Comparison of ENCODE assay signal across 25 cellular contexts in the genomic region with DNA sequence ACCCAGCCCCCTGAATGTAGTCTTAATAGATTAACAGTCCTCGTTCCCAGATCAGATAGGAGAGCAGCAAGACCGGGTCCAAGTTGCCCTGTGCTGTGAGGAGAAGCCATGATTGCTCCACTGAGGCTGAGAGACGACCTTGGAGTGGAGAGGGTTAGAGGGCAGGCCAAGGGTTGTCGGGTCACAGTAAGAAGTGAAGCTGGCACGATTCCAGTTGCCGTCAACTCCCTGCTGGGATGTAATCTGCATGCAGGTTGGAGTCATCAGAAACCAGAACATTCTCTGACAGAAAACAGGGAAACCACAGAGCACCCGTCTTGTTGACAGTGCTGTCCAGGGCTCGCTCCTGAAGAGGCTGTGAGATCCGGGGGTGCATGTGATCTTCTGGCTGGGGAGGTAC. TPM values are rescaled to one million over a fixed set of nuclear protein-coding genes. Genes with fewer than 3 reads are reported as not detected.
DNase-seq lines count a peak whose midpoint lies in the region; ATAC-seq and TF ChIP-seq lines count a peak whose summit lies in the region.
"Had no signal": no experiment of that assay in that cellular context is flagged by ENCODE, and none has a peak within 500 bp of the region (broad histone marks: within the 10 kb centered on the region; RNA-seq: fewer than 3 reads in every experiment).

No MANE protein-coding gene starts in this region.

- H4K5ac ChIP-seq in H9 (ENCODE audit: insufficient read length, low read depth, low read length): no peak overlapping the region

- no peak overlapping the region for H3K56ac ChIP-seq in H9 (ENCODE audit: insufficient read length, low read depth, low read length)

- H3K4me3 Mint-ChIP-seq in neural progenitor cell: no peak overlapping the region
- no peak overlapping the region for H3K4me3 Mint-ChIP-seq in H9
- H3K4me3 Mint-ChIP-seq: GM23338, IgD-negative memory B cell had no signal

- H3K27me3 Mint-ChIP-seq in neural progenitor cell (ENCODE audit: insufficient read depth, low read depth): no peaks in the 10 kb centered on the region
- peaks cover 8% of the 10 kb centered on the region for H3K27me3 Mint-ChIP-seq in H9 (ENCODE audit: low read depth)

- no peak overlapping the region for H3K18ac ChIP-seq in H9 (ENCODE audit: insufficient read length, low read depth, low read length)

- H3K4me1 Mint-ChIP-seq in neural progenitor cell: peaks cover 19% of the 10 kb centered on the region
- H3K4me1 Mint-ChIP-seq in H9: peaks cover 19 to 32% of the 10 kb centered on the region in 2 experiments
- H3K4me1 Mint-ChIP-seq: IgD-negative memory B cell had no signal

- H3K36me3 Mint-ChIP-seq in neural progenitor cell (no peaks in the 10 kb centered on the region), H9 (ENCODE audit: insufficient read depth in 1 of 3, low read depth in 3 of 3) (no peaks in the 10 kb centered on the region)
- H3K36me3 Mint-ChIP-seq: CD4-positive, CD25-positive, alpha-beta regulatory T cell; IgD-negative memory B cell had no signal

- no peak overlapping the region for H4K8ac ChIP-seq in H9 (replicated peaks; ENCODE audit: insufficient read length, low read depth, low read length)

- no peak overlapping the region for H3K4ac ChIP-seq in H9 (ENCODE audit: low read depth, low read length)

- H3K4me1 ChIP-seq in hepatocyte (ENCODE audit: insufficient read depth) (peaks cover 4% of the 10 kb centered on the region), neural progenitor cell (peaks cover 4% of the 10 kb centered on the region), H9 (ENCODE audit: insufficient read depth, low read length) (peaks cover 2% of the 10 kb centered on the region; the same call in 1 of the 2 replicates)

- TF ChIP-seq CTCF in hepatocyte (IDR thresholded peaks at IDR 0.05; ENCODE audit: poor library complexity) (no peak), neural progenitor cell (IDR thresholded peaks at IDR 0.05) (no peak), H9 (conservative IDR thresholded peaks at IDR 0.05) (no peak)

- H3K9me3 Mint-ChIP-seq in neural progenitor cell (no peaks in the 10 kb centered on the region), H9 (no peaks in the 10 kb centered on the region)
- H3K9me3 Mint-ChIP-seq: CD4-positive, CD25-positive, alpha-beta regulatory T cell; GM23338; IgD-negative memory B cell had no signal

- H2AFZ ChIP-seq in hepatocyte (no peak overlapping the region), neural progenitor cell (replicated peaks) (no peak overlapping the region), H9 (ENCODE audit: low read length) (no peak overlapping the region)
- H2AFZ ChIP-seq: GM23338 had no signal

- H3K14ac ChIP-seq in H9 (ENCODE audit: insufficient read depth, low read length): no peak overlapping the region

- H4K20me1 ChIP-seq in hepatocyte (ENCODE audit: insufficient read depth, poor library complexity, severe bottlenecking): no peaks in the 10 kb centered on the region
- no peaks in the 10 kb centered on the region for H4K20me1 ChIP-seq in neural progenitor cell (ENCODE audit: low read depth)
- H4K20me1 ChIP-seq in H9 (ENCODE audit: control insufficient read depth, insufficient read depth, insufficient read length): no peaks in the 10 kb centered on the region
- H4K20me1 ChIP-seq: BLaER1 had no signal

- H4K91ac ChIP-seq in H9 (ENCODE audit: insufficient read length, low read depth, low read length): no peak overlapping the region

- no peaks in the 10 kb centered on the region for H3K79me2 ChIP-seq in hepatocyte
- H3K79me2 ChIP-seq in neural progenitor cell (ENCODE audit: low read depth): no peaks in the 10 kb centered on the region
- no peaks in the 10 kb centered on the region for H3K79me2 ChIP-seq in H9 (ENCODE audit: insufficient read depth, low read length)

- no peaks in the 10 kb centered on the region for H3K36me3 ChIP-seq in hepatocyte (replicated peaks; ENCODE audit: insufficient read depth, low read depth)
- no peaks in the 10 kb centered on the region for H3K36me3 ChIP-seq in neural progenitor cell
- H3K36me3 ChIP-seq: BLaER1 had no signal

- H3K27ac Mint-ChIP-seq in neural progenitor cell: peak overlapping the region; percentile 54
- H3K27ac Mint-ChIP-seq in H9: no peak overlapping the region
- H3K27ac Mint-ChIP-seq: GM23338, IgD-negative memory B cell had no signal

- H2BK20ac ChIP-seq in H9 (ENCODE audit: low read depth, low read length, poor library complexity, severe bottlenecking): no peak overlapping the region

- peak overlapping the region; percentile 73 for H3K27ac ChIP-seq in hepatocyte
- no peak overlapping the region for H3K27ac ChIP-seq in neural progenitor cell
- H3K27ac ChIP-seq in H9 (ENCODE audit: insufficient read length, low read depth, low read length): no peak overlapping the region
- H3K27ac ChIP-seq: BLaER1, RWPE1 had no signal

- H3K9ac ChIP-seq in neural progenitor cell (no peak overlapping the region), H9 (ENCODE audit: extremely low read depth, insufficient read length, low read length) (no peak overlapping the region)
- H3K9ac ChIP-seq: BLaER1 had no signal

- H3K23ac ChIP-seq in H9 (ENCODE audit: insufficient read length, low read depth, low read length): no peak overlapping the region

- 61% methylated on average over 9 of the region's 9 CpGs for WGBS in hepatocyte (ENCODE audit: low lambda C conversion rate, missing lambda C conversion rate)
- no CpG with 5 or more reads among the region's 9 CpGs for WGBS in H9 (ENCODE audit: extremely low coverage, insufficient read length, low lambda C conversion rate)

- H3K4me3 ChIP-seq in hepatocyte (no peak overlapping the region), neural progenitor cell (no peak overlapping the region)
- H3K4me3 ChIP-seq: BLaER1, GM12878, GM23338 had no signal

- H2AK5ac ChIP-seq in H9 (ENCODE audit: insufficient read length, low read length): no peak overlapping the region

- H2BK15ac ChIP-seq in H9 (ENCODE audit: low read depth, low read length): no peak overlapping the region

- no peak overlapping the region for H2BK5ac ChIP-seq in H9 (ENCODE audit: insufficient read length, low read length)

- no peaks in the 10 kb centered on the region for H3K23me2 ChIP-seq in H9 (ENCODE audit: insufficient read length, low read depth, low read length, poor library complexity, severe bottlenecking)

- H3K9me2 ChIP-seq in hepatocyte (replicated peaks; ENCODE audit: insufficient read depth): no peaks in the 10 kb centered on the region

- H3K9me3 ChIP-seq in hepatocyte (ENCODE audit: low read depth) (no peaks in the 10 kb centered on the region), neural progenitor cell (ENCODE audit: low read depth) (no peaks in the 10 kb centered on the region), H9 (ENCODE audit: control insufficient read depth, low read depth, low read length) (no peaks in the 10 kb centered on the region)
- H3K9me3 ChIP-seq: BLaER1 had no signal

- ATAC-seq in GM19324 (IDR thresholded peaks at IDR 0.05; ENCODE audit: low FRiP score, unreplicated experiment): no peak

- H3K27me3 ChIP-seq in hepatocyte (no peaks in the 10 kb centered on the region), neural progenitor cell (no peaks in the 10 kb centered on the region), H9 (ENCODE audit: insufficient read depth, low read length) (no peaks in the 10 kb centered on the region)
- H3K27me3 ChIP-seq: BLaER1 had no signal

- no peak overlapping the region for H3T11ph ChIP-seq in H9 (ENCODE audit: low read length)

- H3K4me2 ChIP-seq in hepatocyte (no peak overlapping the region), neural progenitor cell (no peak overlapping the region), H9 (ENCODE audit: insufficient read depth, insufficient read length, low read length) (no peak overlapping the region)
- H3K4me2 ChIP-seq: BLaER1, GM23338 had no signal

- H3F3A ChIP-seq in neural progenitor cell (ENCODE audit: low read depth): peaks cover 9% of the 10 kb centered on the region

- no peak overlapping the region for H2BK12ac ChIP-seq in H9 (ENCODE audit: insufficient read length, low read depth, low read length)

- no peaks in the 10 kb centered on the region for H3K79me1 ChIP-seq in H9 (ENCODE audit: insufficient read depth, low read depth, low read length, poor library complexity, severe bottlenecking)

- DNase-seq in NCI-H69 (lab: John Stamatoyannopoulos, UW) (peak; percentile 33), amniotic epithelial cell (ENCODE audit: low read depth) (peak; percentile 86), hepatocyte (ENCODE audit: low spot score) (no peak), neural progenitor cell (ENCODE audit: low spot score) (no peak), H9 (no peak), NCI-H128 (lab: John Stamatoyannopoulos, UW; ENCODE audit: unreplicated experiment) (no peak), Ammon's horn (ENCODE audit: low spot score) (no peak)
- DNase-seq: CD4-positive, CD25-positive, alpha-beta regulatory T cell; DMS79; EL; GDM1; HCEC 1CT; NCI-H1048; NCI-H1417 treated with DMSO at 0.1 percent for 48 hours; NCI-H187; NCI-H2081 treated with DMSO at 0.1 percent for 48 hours; NCI-H446; NCI-H524 treated with DMSO at 0.1 percent for 48 hours; SHP77 had no signal

- no peak overlapping the region for H2BK120ac ChIP-seq in H9 (ENCODE audit: low read depth, low read length, poor library complexity, severe bottlenecking)

RNA-seq across cellular contexts. Expression of a gene that starts 19.0 kb away (rescaled TPM):
- total RNA-seq in hepatocyte (21.9 and 30.8 TPM in 2 replicates), neural progenitor cell (ENCODE audit: low replicate concordance) (12.6 and 17.6 TPM in 2 replicates), H9 (2021) (61.6 and 65.3 TPM in 2 replicates)
- 28.7 and 38.2 TPM in 2 replicates for polyA plus RNA-seq in hepatocyte

Comparison
In these comparisons a context has a peak if more than half of its experiments do, and no peak if none do; other contexts are left out.
1. DNase-seq: peak in NCI-H69 (single experiment) and amniotic epithelial cell (single experiment); none in hepatocyte (single experiment), neural progenitor cell (single experiment), H9 (single experiment), NCI-H128 (single experiment) and Ammon's horn (single experiment).